11 cellular contexts compared by ENCODE assay signal in genomic region chr1:81702903-81703302, GRCh38.
DNase-seq lines count a peak whose midpoint lies in the region; ATAC-seq and TF ChIP-seq lines count a peak whose summit lies in the region.
"Had no signal": no experiment of that assay in that cellular context is flagged by ENCODE, and none has a peak within 500 bp of the region (broad histone marks: within the 10 kb centered on the region; RNA-seq: fewer than 3 reads in every experiment).

No MANE protein-coding gene starts in this region.

- no peaks in the 10 kb centered on the region for H3K36me3 Mint-ChIP-seq in activated T-helper 1 cell treated with anti-CD3 and anti-CD28 coated beads, Interleukin-12 subunit alpha, Interleukin-12 subunit beta, Interleukin-2, Interleukin-4 antibody, amounts not matched to agents 30 ng/mL and 10 ng/mL and 1 ng/mL, durations not matched to agents 14 hours and 24 hours and 36 hours (ENCODE audit: low read depth)

- peak overlapping the region; percentile 92 for H3K27ac ChIP-seq in RWPE2 (ENCODE audit: poor library complexity, severe bottlenecking)

- peaks cover 59% of the 10 kb centered on the region for H3K4me1 ChIP-seq in RWPE2 (ENCODE audit: insufficient read depth, poor library complexity, severe bottlenecking)

- DNase-seq in RWPE2 (ENCODE audit: low spot score) (no peak), fibroblast of gingiva (ENCODE audit: low read depth) (peak; percentile 96), retinal pigment epithelial cell (ENCODE audit: low read depth) (peak; percentile 80), SKM-1 treated with dmso at 0.1 percent for 144 hours (lab: John Stamatoyannopoulos, UW; ENCODE audit: unreplicated experiment) (no peak), NCI-H69 (lab: John Stamatoyannopoulos, UW) (no peak)
- DNase-seq in activated T-helper 1 cell treated with anti-CD3 and anti-CD28 coated beads, Interleukin-12 subunit alpha, Interleukin-12 subunit beta, Interleukin-2, Interleukin-4 antibody, amounts not matched to agents 30 ng/mL and 10 ng/mL and 1 ng/mL, durations not matched to agents 14 hours and 24 hours and 36 hours (ENCODE audit: low spot score), result no peak
- DNase-seq: effector CD4-positive, alpha-beta T cell; KG1; SIG-M5 had no signal

- TF ChIP-seq CTCF in RWPE2 (IDR thresholded peaks at IDR 0.05; ENCODE audit: poor library complexity, severe bottlenecking), result no peak
- no peak for TF ChIP-seq CTCF in retinal pigment epithelial cell (conservative IDR thresholded peaks at IDR 0.05; ENCODE audit: low read depth, low read length)

- intact Hi-C loops in activated T-helper 1 cell treated with anti-CD3 and anti-CD28 coated beads, Interleukin-12 subunit alpha, Interleukin-12 subunit beta, Interleukin-2, Interleukin-4 antibody, amounts not matched to agents 30 ng/mL and 10 ng/mL and 1 ng/mL, durations not matched to agents 14 hours and 24 hours and 36 hours (cut with micrococcal nuclease), result no loop called here

- H3K27me3 ChIP-seq in RWPE2 (ENCODE audit: insufficient read depth, poor library complexity, severe bottlenecking), result no peaks in the 10 kb centered on the region

- H3K9me3 Mint-ChIP-seq in activated T-helper 1 cell treated with anti-CD3 and anti-CD28 coated beads, Interleukin-12 subunit alpha, Interleukin-12 subunit beta, Interleukin-2, Interleukin-4 antibody, amounts not matched to agents 30 ng/mL and 10 ng/mL and 1 ng/mL, durations not matched to agents 14 hours and 24 hours and 36 hours, result no peaks in the 10 kb centered on the region

- H3K27me3 Mint-ChIP-seq in activated T-helper 1 cell treated with anti-CD3 and anti-CD28 coated beads, Interleukin-12 subunit alpha, Interleukin-12 subunit beta, Interleukin-2, Interleukin-4 antibody, amounts not matched to agents 30 ng/mL and 10 ng/mL and 1 ng/mL, durations not matched to agents 14 hours and 24 hours and 36 hours (ENCODE audit: insufficient read depth), result no peaks in the 10 kb centered on the region

- no peaks in the 10 kb centered on the region for H3K4me1 Mint-ChIP-seq in activated T-helper 1 cell treated with anti-CD3 and anti-CD28 coated beads, Interleukin-12 subunit alpha, Interleukin-12 subunit beta, Interleukin-2, Interleukin-4 antibody, amounts not matched to agents 30 ng/mL and 10 ng/mL and 1 ng/mL, durations not matched to agents 14 hours and 24 hours and 36 hours (ENCODE audit: low read depth)

- no peak overlapping the region for H3K4me3 Mint-ChIP-seq in activated T-helper 1 cell treated with anti-CD3 and anti-CD28 coated beads, Interleukin-12 subunit alpha, Interleukin-12 subunit beta, Interleukin-2, Interleukin-4 antibody, amounts not matched to agents 30 ng/mL and 10 ng/mL and 1 ng/mL, durations not matched to agents 14 hours and 24 hours and 36 hours

- no peak overlapping the region for H3K27ac Mint-ChIP-seq in activated T-helper 1 cell treated with anti-CD3 and anti-CD28 coated beads, Interleukin-12 subunit alpha, Interleukin-12 subunit beta, Interleukin-2, Interleukin-4 antibody, amounts not matched to agents 30 ng/mL and 10 ng/mL and 1 ng/mL, durations not matched to agents 14 hours and 24 hours and 36 hours

- ATAC-seq in GM19463 (IDR thresholded peaks at IDR 0.05; ENCODE audit: unreplicated experiment) (peak; percentile 53), RWPE2 (ENCODE audit: low read depth) (peak; percentile 83), HG02973 (IDR thresholded peaks at IDR 0.05; ENCODE audit: unreplicated experiment) (no peak)

- no peak overlapping the region for H3K4me3 ChIP-seq in RWPE2 (ENCODE audit: severe bottlenecking)
- no peak overlapping the region for H3K4me3 ChIP-seq in retinal pigment epithelial cell (ENCODE audit: low read length)

- no peaks in the 10 kb centered on the region for H3K9me3 ChIP-seq in RWPE2 (ENCODE audit: severe bottlenecking)

- H3K36me3 ChIP-seq in RWPE2 (ENCODE audit: low read depth), result no peaks in the 10 kb centered on the region

Comparison
In these comparisons a context has a peak if more than half of its experiments do, and no peak if none do; other contexts are left out.
1. DNase-seq: peak in fibroblast of gingiva (single experiment) and retinal pigment epithelial cell (single experiment); none in RWPE2 (single experiment), SKM-1 treated with dmso at 0.1 percent for 144 hours (single experiment), activated T-helper 1 cell treated with anti-CD3 and anti-CD28 coated beads, Interleukin-12 subunit alpha, Interleukin-12 subunit beta, Interleukin-2, Interleukin-4 antibody, amounts not matched to agents 30 ng/mL and 10 ng/mL and 1 ng/mL, durations not matched to agents 14 hours and 24 hours and 36 hours (single experiment) and NCI-H69 (single experiment).